ENCODE assay signal across 8 cellular contexts in the genomic region with DNA sequence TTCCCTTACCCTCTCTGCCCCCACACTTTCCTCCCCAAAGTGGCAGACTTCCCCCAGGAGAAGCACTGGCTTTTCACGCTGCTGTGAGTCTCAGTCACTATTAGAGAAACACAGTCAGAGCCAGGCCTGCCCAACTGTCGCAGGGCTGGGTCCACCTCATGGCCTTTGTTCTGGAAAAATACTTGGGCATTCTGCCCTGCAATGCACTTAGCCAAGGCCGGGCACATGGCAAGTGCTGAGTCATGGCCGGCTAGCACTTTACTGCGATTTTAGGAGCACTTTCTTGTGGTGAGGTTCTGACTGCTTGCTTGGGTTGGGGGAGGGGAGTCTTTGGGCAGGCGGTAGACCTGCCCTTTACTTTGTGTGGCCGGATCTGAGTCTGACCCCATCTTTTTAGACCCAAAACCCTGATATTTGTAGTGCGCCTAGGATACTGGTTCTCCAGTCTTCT. TPM values are rescaled to one million over a fixed set of nuclear protein-coding genes. Genes with fewer than 3 reads are reported as not detected.
A peak's percentile ranks its signal among the peaks of the same experiment; 100 is the strongest.
DNase-seq lines count a peak whose midpoint lies in the region; ATAC-seq, FAIRE-seq and TF ChIP-seq lines count a peak whose summit lies in the region.

No MANE protein-coding gene starts in this region.

- no peak for FAIRE-seq in A549 (lab: Jason Lieb, UNC)

- DNase-seq in A549 (ENCODE audit: low read depth in 1 of 2, low spot score in 1 of 2) (peak; percentile 65 to 94), HUDEP-2 (lab: John Stamatoyannopoulos, UW; ENCODE audit: unreplicated experiment in 76 of 76) (peak in 69 of 76 experiments; percentile 32 to 85 (median 69)), anterior cingulate cortex (lab: John Stamatoyannopoulos, UW) (peak in 54 of 58 donors; percentile 19 to 92 (median 77)), right atrium auricular region (ENCODE audit: low spot score) (peak; percentile 95), retina (peak; percentile 17), SKM-1 (lab: John Stamatoyannopoulos, UW; ENCODE audit: unreplicated experiment) (no peak)

- ATAC-seq in A549 (peak; percentile 62 to 67), GM21528 (IDR thresholded peaks at IDR 0.05; ENCODE audit: low FRiP score, unreplicated experiment) (no peak), GM21447 (IDR thresholded peaks at IDR 0.05; ENCODE audit: unreplicated experiment) (no peak)

- H3K9me3 ChIP-seq in A549 (no peaks in the 10 kb centered on the region), right atrium auricular region (no peaks in the 10 kb centered on the region)

- TF ChIP-seq POLR2A in A549 (IDR thresholded peaks at IDR 0.05; ENCODE audit: low read length): no peak

- CTCF ChIA-PET in A549 (lab: Yijun Ruan, JAX): interaction anchor here (0.6 to 2.8 kb wide), 4 partner anchors 264 to 343 kb away, joined by 3 to 18 read pairs (median 8); no protein-coding TSS in a partner anchor

- peak in 1 of 2 experiments; percentile 57; a peak in 1 of 5 replicates for TF ChIP-seq EP300 in A549 (IDR thresholded peaks at IDR 0.05)

- peak; percentile 3 to 21; a peak in 1 of 5 replicates for TF ChIP-seq RAD21 in A549 (conservative IDR thresholded peaks at IDR 0.05 in 1 of 2, IDR thresholded peaks at IDR 0.05 in 1 of 2)

- H3K27me3 ChIP-seq in right atrium auricular region: no peaks in the 10 kb centered on the region

- H3K4me3 ChIP-seq in A549 (no peak overlapping the region), right atrium auricular region (no peak overlapping the region)

- H3K4me1 ChIP-seq in A549 (peaks cover 87% of the 10 kb centered on the region), right atrium auricular region (peaks cover 0 to 74% of the 10 kb centered on the region in 2 donors)

- H3K4me2 ChIP-seq in A549: peak overlapping the region; percentile 45

- TF ChIP-seq CTCF in A549 (IDR thresholded peaks at IDR 0.05): no peak
- no peak for TF ChIP-seq CTCF in right atrium auricular region (IDR thresholded peaks at IDR 0.05)

- 25% methylated on average over 8 of the region's 8 CpGs for WGBS in A549 (ENCODE audit: missing lambda C conversion rate)

- H3K36me3 ChIP-seq in right atrium auricular region: no peaks in the 10 kb centered on the region

- H3K27ac ChIP-seq in A549: peak overlapping the region; percentile 96 to 99
- H3K27ac ChIP-seq in right atrium auricular region: peak overlapping the region; percentile 84 to 85

- POLR2A ChIA-PET in A549 (lab: Yijun Ruan, JAX): no interaction called here

TF ChIP-seq in A549, 52 proteins besides CTCF, POLR2A, EP300 and RAD21 (continues in another document):
- TF ChIP-seq EHMT2 (IDR thresholded peaks at IDR 0.05; ENCODE audit: low read depth) (no peak), CBX8 (IDR thresholded peaks at IDR 0.05) (no peak), TP53 (CRISPR knock-in tag; IDR thresholded peaks at IDR 0.05) (peak; percentile 92), HOXB13 (CRISPR knock-in tag; IDR thresholded peaks at IDR 0.05; ENCODE audit: low read depth) (peak; percentile 97), ESRRA (IDR thresholded peaks at IDR 0.05; ENCODE audit: borderline replicate concordance, low read length) (no peak), RFX5 (IDR thresholded peaks at IDR 0.05) (no peak), RNF2 (IDR thresholded peaks at IDR 0.05; ENCODE audit: borderline replicate concordance, low read depth) (no peak), JUNB (IDR thresholded peaks at IDR 0.05) (no peak), TFCP2L1 (CRISPR knock-in tag; IDR thresholded peaks at IDR 0.05) (peak; percentile 82; the same call in 1 of the 2 replicates), HOXA7 (CRISPR knock-in tag; IDR thresholded peaks at IDR 0.05) (0 out of 2 replicates have a peak, but pooled peaks have one; percentile 34), ZNF302 (CRISPR knock-in tag; IDR thresholded peaks at IDR 0.05) (peak; percentile 73; the same call in 1 of the 2 replicates), ZFP36 (IDR thresholded peaks at IDR 0.05; ENCODE audit: borderline replicate concordance, partially characterized antibody) (no peak), KDM5A (IDR thresholded peaks at IDR 0.05) (no peak)
- TF ChIP-seq, protein P1, sequence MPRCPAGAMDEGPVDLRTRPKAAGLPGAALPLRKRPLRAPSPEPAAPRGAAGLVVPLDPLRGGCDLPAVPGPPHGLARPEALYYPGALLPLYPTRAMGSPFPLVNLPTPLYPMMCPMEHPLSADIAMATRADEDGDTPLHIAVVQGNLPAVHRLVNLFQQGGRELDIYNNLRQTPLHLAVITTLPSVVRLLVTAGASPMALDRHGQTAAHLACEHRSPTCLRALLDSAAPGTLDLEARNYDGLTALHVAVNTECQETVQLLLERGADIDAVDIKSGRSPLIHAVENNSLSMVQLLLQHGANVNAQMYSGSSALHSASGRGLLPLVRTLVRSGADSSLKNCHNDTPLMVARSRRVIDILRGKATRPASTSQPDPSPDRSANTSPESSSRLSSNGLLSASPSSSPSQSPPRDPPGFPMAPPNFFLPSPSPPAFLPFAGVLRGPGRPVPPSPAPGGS (IDR thresholded peaks at IDR 0.05): no peak
- TF ChIP-seq, protein P2, sequence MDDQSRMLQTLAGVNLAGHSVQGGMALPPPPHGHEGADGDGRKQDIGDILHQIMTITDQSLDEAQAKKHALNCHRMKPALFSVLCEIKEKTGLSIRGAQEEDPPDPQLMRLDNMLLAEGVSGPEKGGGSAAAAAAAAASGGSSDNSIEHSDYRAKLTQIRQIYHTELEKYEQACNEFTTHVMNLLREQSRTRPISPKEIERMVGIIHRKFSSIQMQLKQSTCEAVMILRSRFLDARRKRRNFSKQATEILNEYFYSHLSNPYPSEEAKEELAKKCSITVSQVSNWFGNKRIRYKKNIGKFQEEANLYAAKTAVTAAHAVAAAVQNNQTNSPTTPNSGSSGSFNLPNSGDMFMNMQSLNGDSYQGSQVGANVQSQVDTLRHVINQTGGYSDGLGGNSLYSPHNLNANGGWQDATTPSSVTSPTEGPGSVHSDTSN (IDR thresholded peaks at IDR 0.05): no peak
- TF ChIP-seq, protein P3, sequence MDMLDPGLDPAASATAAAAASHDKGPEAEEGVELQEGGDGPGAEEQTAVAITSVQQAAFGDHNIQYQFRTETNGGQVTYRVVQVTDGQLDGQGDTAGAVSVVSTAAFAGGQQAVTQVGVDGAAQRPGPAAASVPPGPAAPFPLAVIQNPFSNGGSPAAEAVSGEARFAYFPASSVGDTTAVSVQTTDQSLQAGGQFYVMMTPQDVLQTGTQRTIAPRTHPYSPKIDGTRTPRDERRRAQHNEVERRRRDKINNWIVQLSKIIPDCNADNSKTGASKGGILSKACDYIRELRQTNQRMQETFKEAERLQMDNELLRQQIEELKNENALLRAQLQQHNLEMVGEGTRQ (IDR thresholded peaks at IDR 0.05): no peak
- TF ChIP-seq, protein P4, sequence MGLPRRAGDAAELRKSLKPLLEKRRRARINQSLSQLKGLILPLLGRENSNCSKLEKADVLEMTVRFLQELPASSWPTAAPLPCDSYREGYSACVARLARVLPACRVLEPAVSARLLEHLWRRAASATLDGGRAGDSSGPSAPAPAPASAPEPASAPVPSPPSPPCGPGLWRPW (IDR thresholded peaks at IDR 0.05): no peak
- TF ChIP-seq, protein P5, sequence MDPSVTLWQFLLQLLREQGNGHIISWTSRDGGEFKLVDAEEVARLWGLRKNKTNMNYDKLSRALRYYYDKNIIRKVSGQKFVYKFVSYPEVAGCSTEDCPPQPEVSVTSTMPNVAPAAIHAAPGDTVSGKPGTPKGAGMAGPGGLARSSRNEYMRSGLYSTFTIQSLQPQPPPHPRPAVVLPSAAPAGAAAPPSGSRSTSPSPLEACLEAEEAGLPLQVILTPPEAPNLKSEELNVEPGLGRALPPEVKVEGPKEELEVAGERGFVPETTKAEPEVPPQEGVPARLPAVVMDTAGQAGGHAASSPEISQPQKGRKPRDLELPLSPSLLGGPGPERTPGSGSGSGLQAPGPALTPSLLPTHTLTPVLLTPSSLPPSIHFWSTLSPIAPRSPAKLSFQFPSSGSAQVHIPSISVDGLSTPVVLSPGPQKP (IDR thresholded peaks at IDR 0.05; ENCODE audit: low read depth, low read length): no peak
- TF ChIP-seq, protein P6, sequence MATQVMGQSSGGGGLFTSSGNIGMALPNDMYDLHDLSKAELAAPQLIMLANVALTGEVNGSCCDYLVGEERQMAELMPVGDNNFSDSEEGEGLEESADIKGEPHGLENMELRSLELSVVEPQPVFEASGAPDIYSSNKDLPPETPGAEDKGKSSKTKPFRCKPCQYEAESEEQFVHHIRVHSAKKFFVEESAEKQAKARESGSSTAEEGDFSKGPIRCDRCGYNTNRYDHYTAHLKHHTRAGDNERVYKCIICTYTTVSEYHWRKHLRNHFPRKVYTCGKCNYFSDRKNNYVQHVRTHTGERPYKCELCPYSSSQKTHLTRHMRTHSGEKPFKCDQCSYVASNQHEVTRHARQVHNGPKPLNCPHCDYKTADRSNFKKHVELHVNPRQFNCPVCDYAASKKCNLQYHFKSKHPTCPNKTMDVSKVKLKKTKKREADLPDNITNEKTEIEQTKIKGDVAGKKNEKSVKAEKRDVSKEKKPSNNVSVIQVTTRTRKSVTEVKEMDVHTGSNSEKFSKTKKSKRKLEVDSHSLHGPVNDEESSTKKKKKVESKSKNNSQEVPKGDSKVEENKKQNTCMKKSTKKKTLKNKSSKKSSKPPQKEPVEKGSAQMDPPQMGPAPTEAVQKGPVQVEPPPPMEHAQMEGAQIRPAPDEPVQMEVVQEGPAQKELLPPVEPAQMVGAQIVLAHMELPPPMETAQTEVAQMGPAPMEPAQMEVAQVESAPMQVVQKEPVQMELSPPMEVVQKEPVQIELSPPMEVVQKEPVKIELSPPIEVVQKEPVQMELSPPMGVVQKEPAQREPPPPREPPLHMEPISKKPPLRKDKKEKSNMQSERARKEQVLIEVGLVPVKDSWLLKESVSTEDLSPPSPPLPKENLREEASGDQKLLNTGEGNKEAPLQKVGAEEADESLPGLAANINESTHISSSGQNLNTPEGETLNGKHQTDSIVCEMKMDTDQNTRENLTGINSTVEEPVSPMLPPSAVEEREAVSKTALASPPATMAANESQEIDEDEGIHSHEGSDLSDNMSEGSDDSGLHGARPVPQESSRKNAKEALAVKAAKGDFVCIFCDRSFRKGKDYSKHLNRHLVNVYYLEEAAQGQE (IDR thresholded peaks at IDR 0.05): no peak

RNA-seq across cellular contexts. Expression of a gene that starts 7.7 kb away (rescaled TPM):
- polyA plus RNA-seq in A549 (2011; rRNA removed): 150 and 212 TPM in 2 replicates
- polyA plus RNA-seq in A549 (2012; cell fraction: cytosol; rRNA removed): 144 and 155 TPM in 2 replicates
- polyA plus RNA-seq in A549 (2012; cell fraction: nucleus; rRNA removed): 129 and 138 TPM in 2 replicates
- 195 to 279 TPM (median 252 TPM) in 3 replicates for polyA plus RNA-seq in A549 (2017; fragmentation: RNase III; extraction: RNeasy Plus Mini Kit Qiagen cat#74134 plus additional on column Dnase treatment)
- polyA minus RNA-seq in A549 (2011; rRNA and poly(A)+ RNA removed): 117 and 122 TPM in 2 replicates
- 10 to 100 TPM; 57.7 to 66.0 TPM for total RNA-seq in right atrium auricular region

RNA-seq across cellular contexts. Expression of a gene that starts 40.0 kb away (rescaled TPM):
- 512 and 629 TPM in 2 replicates for polyA plus RNA-seq in A549 (2011; rRNA removed)
- polyA plus RNA-seq in A549 (2012; cell fraction: cytosol; rRNA removed): 172 and 189 TPM in 2 replicates
- 80.1 and 189 TPM in 2 replicates for polyA plus RNA-seq in A549 (2012; cell fraction: nucleus; rRNA removed)
- polyA plus RNA-seq in A549 (2017; fragmentation: RNase III; extraction: RNeasy Plus Mini Kit Qiagen cat#74134 plus additional on column Dnase treatment): 341 to 356 TPM (median 352 TPM) in 3 replicates
- polyA minus RNA-seq in A549 (2011; rRNA and poly(A)+ RNA removed): 144 and 217 TPM in 2 replicates
- total RNA-seq in right atrium auricular region: 100 to 1,000 TPM; 143 to 216 TPM

Comparison
In these comparisons a context has a peak if more than half of its experiments do, and no peak if none do; other contexts are left out.
1. ATAC-seq: peak in A549 (2 of 2); none in GM21528 (single experiment) and GM21447 (single experiment).